15 cellular contexts compared by ENCODE assay signal in the genomic region with DNA sequence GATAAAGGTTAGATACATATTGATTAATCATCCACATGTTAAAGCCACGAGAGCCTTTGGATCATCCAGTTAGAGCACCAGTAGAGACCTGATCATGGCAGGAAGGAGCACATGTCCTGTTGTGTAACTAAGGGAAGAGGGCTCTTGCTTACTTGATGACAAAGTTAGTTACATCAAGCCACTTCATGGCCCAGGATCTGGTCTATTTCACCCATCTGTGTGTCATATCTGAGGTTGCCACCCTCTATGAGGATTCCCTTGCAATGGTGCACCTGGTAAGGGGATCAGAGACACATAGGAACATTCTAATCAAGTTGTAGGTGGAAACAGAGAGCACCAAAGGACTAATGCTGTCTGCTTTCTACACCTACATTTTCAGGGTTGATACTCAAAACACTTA. TPM values are rescaled to one million over a fixed set of nuclear protein-coding genes. Genes with fewer than 3 reads are reported as not detected.
A peak's percentile ranks its signal among the peaks of the same experiment; 100 is the strongest.
DNase-seq lines count a peak whose midpoint lies in the region; ATAC-seq lines count a peak whose summit lies in the region.
"Had no signal": no experiment of that assay in that cellular context is flagged by ENCODE, and none has a peak within 500 bp of the region (broad histone marks: within the 10 kb centered on the region; RNA-seq: fewer than 3 reads in every experiment).

No MANE protein-coding gene starts in this region.

- intact Hi-C loops in activated CD4-positive, alpha-beta T cell treated with anti-CD3 and anti-CD28 coated beads for 36 hours (cut with DNase I, micrococcal nuclease) = no loop called here

- CTCF ChIA-PET in activated CD4-positive, alpha-beta T cell treated with anti-CD3 and anti-CD28 coated beads for 36 hours (lab: Charles Lee) = interaction anchor here (0.5 to 1.8 kb wide), 2 partner anchors 11 to 20 kb away, joined by 3 to 5 read pairs; no protein-coding TSS in a partner anchor

- ATAC-seq in activated CD4-positive, alpha-beta T cell treated with anti-CD3 and anti-CD28 coated beads for 36 hours = peak; percentile 56
- peak; percentile 22 for ATAC-seq in stimulated activated naive CD8-positive, alpha-beta T cell treated with anti-CD3 and anti-CD28 coated beads, Interleukin-15, Interleukin-2, amounts not matched to agents 100 U/mL and 50 U/mL, for 24 hours
- ATAC-seq in stimulated activated naive CD8-positive, alpha-beta T cell treated with anti-CD3 and anti-CD28 coated beads, Interleukin-15, amount 100 ng/mL, for 72 hours = no peak
- ATAC-seq in stimulated activated naive B cell treated with anti-CD40 and anti-IgM and Interleukin-4, amounts not matched to agents 10 μg/mL and 1 μg/mL and 100 μg/mL, for 72 hours (replicated peaks) = peak in 1 of 2 donors; percentile 12
- ATAC-seq: HepG2 had no signal

- H3K27me3 Mint-ChIP-seq in activated CD4-positive, alpha-beta T cell treated with anti-CD3 and anti-CD28 coated beads for 36 hours = no peaks in the 10 kb centered on the region
- no peaks in the 10 kb centered on the region for H3K27me3 Mint-ChIP-seq in stimulated activated naive CD8-positive, alpha-beta T cell treated with anti-CD3 and anti-CD28 coated beads, Interleukin-15, amount 100 ng/mL, for 72 hours
- H3K27me3 Mint-ChIP-seq in activated naive CD8-positive, alpha-beta T cell = no peaks in the 10 kb centered on the region
- no peaks in the 10 kb centered on the region for H3K27me3 Mint-ChIP-seq in stimulated activated naive B cell treated with anti-CD40 and anti-IgM and Interleukin-4, amounts not matched to agents 10 μg/mL and 1 μg/mL and 100 μg/mL, for 72 hours
- H3K27me3 Mint-ChIP-seq: CD4-positive, CD25-positive, alpha-beta regulatory T cell; IgD-negative memory B cell had no signal

- no peak overlapping the region for H3K4me3 Mint-ChIP-seq in activated CD4-positive, alpha-beta T cell treated with anti-CD3 and anti-CD28 coated beads for 36 hours
- H3K4me3 Mint-ChIP-seq in stimulated activated naive CD8-positive, alpha-beta T cell treated with anti-CD3 and anti-CD28 coated beads, Interleukin-15, amount 100 ng/mL, for 72 hours = no peak overlapping the region
- H3K4me3 Mint-ChIP-seq in activated naive CD8-positive, alpha-beta T cell = no peak overlapping the region
- no peak overlapping the region for H3K4me3 Mint-ChIP-seq in stimulated activated naive B cell treated with anti-CD40 and anti-IgM and Interleukin-4, amounts not matched to agents 10 μg/mL and 1 μg/mL and 100 μg/mL, for 72 hours

- H3K4me1 Mint-ChIP-seq in activated CD4-positive, alpha-beta T cell treated with anti-CD3 and anti-CD28 coated beads for 36 hours = peaks cover 39% of the 10 kb centered on the region
- H3K4me1 Mint-ChIP-seq in stimulated activated naive CD8-positive, alpha-beta T cell treated with anti-CD3 and anti-CD28 coated beads, Interleukin-15, amount 100 ng/mL, for 72 hours = peaks cover 48% of the 10 kb centered on the region
- H3K4me1 Mint-ChIP-seq in activated naive CD8-positive, alpha-beta T cell (ENCODE audit: low read depth) = peaks cover 52% of the 10 kb centered on the region
- H3K4me1 Mint-ChIP-seq in stimulated activated naive B cell treated with anti-CD40 and anti-IgM and Interleukin-4, amounts not matched to agents 10 μg/mL and 1 μg/mL and 100 μg/mL, for 72 hours = peaks cover 23 to 33% of the 10 kb centered on the region in 2 donors

- H3K36me3 Mint-ChIP-seq in activated CD4-positive, alpha-beta T cell treated with anti-CD3 and anti-CD28 coated beads for 36 hours (ENCODE audit: low read depth) = peaks cover 28% of the 10 kb centered on the region
- peaks cover 22% of the 10 kb centered on the region for H3K36me3 Mint-ChIP-seq in activated naive CD8-positive, alpha-beta T cell
- peaks cover 17 to 45% of the 10 kb centered on the region in 2 donors for H3K36me3 Mint-ChIP-seq in stimulated activated naive B cell treated with anti-CD40 and anti-IgM and Interleukin-4, amounts not matched to agents 10 μg/mL and 1 μg/mL and 100 μg/mL, for 72 hours

- POLR2A ChIA-PET in activated CD4-positive, alpha-beta T cell treated with anti-CD3 and anti-CD28 coated beads for 36 hours (lab: Charles Lee) = no interaction called here

- H3K9me3 Mint-ChIP-seq in activated CD4-positive, alpha-beta T cell treated with anti-CD3 and anti-CD28 coated beads for 36 hours (ENCODE audit: low read depth) = peaks cover 11% of the 10 kb centered on the region
- peaks cover 17 to 18% of the 10 kb centered on the region in 2 donors for H3K9me3 Mint-ChIP-seq in stimulated activated naive CD8-positive, alpha-beta T cell treated with anti-CD3 and anti-CD28 coated beads, Interleukin-15, amount 100 ng/mL, for 72 hours
- peaks cover 9% of the 10 kb centered on the region for H3K9me3 Mint-ChIP-seq in activated naive CD8-positive, alpha-beta T cell (ENCODE audit: low read depth)
- peaks cover 9% of the 10 kb centered on the region in 2 donors for H3K9me3 Mint-ChIP-seq in stimulated activated naive B cell treated with anti-CD40 and anti-IgM and Interleukin-4, amounts not matched to agents 10 μg/mL and 1 μg/mL and 100 μg/mL, for 72 hours

- no peak overlapping the region for H3K27ac Mint-ChIP-seq in activated CD4-positive, alpha-beta T cell treated with anti-CD3 and anti-CD28 coated beads for 36 hours
- no peak overlapping the region for H3K27ac Mint-ChIP-seq in stimulated activated naive CD8-positive, alpha-beta T cell treated with anti-CD3 and anti-CD28 coated beads, Interleukin-15, amount 100 ng/mL, for 72 hours
- H3K27ac Mint-ChIP-seq in activated naive CD8-positive, alpha-beta T cell = peak overlapping the region; percentile 31
- peak overlapping the region; percentile 37 for H3K27ac Mint-ChIP-seq in stimulated activated naive B cell treated with anti-CD40 and anti-IgM and Interleukin-4, amounts not matched to agents 10 μg/mL and 1 μg/mL and 100 μg/mL, for 72 hours
- H3K27ac Mint-ChIP-seq: CD4-positive, CD25-positive, alpha-beta regulatory T cell had no signal

- DNase-seq in activated CD4-positive, alpha-beta T cell treated with anti-CD3 and anti-CD28 coated beads for 36 hours = no peak
- DNase-seq in activated CD4-positive, alpha-beta T cell treated with anti-CD3 and anti-CD28 coated beads for 48 hours = no peak
- DNase-seq in stimulated activated naive CD8-positive, alpha-beta T cell treated with anti-CD3 and anti-CD28 coated beads, Interleukin-15, Interleukin-2, amounts not matched to agents 100 U/mL and 50 U/mL, for 24 hours = no peak
- no peak for DNase-seq in stimulated activated naive CD8-positive, alpha-beta T cell treated with anti-CD3 and anti-CD28 coated beads, Interleukin-15, amount 100 ng/mL, for 72 hours
- no peak for DNase-seq in stimulated activated naive B cell treated with anti-CD40 and anti-IgM and Interleukin-4, amounts not matched to agents 10 μg/mL and 1 μg/mL and 100 μg/mL, for 72 hours
- no peak for DNase-seq in 8988T
- DNase-seq in NCI-H1930 (lab: John Stamatoyannopoulos, UW) = no peak
- DNase-seq: BE2C; C1 segment of cervical spinal cord; Caco-2; CD4-positive, CD25-positive, alpha-beta regulatory T cell; GM23248 had no signal

RNA-seq across cellular contexts. Expression of gene ANKAR, which starts 6.7 kb away (rescaled TPM):
- 1 to 10 TPM; 2.5 to 2.7 TPM for total RNA-seq in activated CD4-positive, alpha-beta T cell treated with anti-CD3 and anti-CD28 coated beads for 36 hours

RNA-seq across cellular contexts. Expression of gene ASNSD1, which starts 19.9 kb away (rescaled TPM):
- total RNA-seq in activated CD4-positive, alpha-beta T cell treated with anti-CD3 and anti-CD28 coated beads for 36 hours = 10 to 100 TPM; 50.9 to 58.4 TPM

Comparison
In these comparisons a context has a peak if more than half of its experiments do, and no peak if none do; other contexts are left out.
1. H3K27ac Mint-ChIP-seq: peak in activated naive CD8-positive, alpha-beta T cell (single experiment) and stimulated activated naive B cell treated with anti-CD40 and anti-IgM and Interleukin-4, amounts not matched to agents 10 μg/mL and 1 μg/mL and 100 μg/mL, for 72 hours (single experiment); none in activated CD4-positive, alpha-beta T cell treated with anti-CD3 and anti-CD28 coated beads for 36 hours (single experiment) and stimulated activated naive CD8-positive, alpha-beta T cell treated with anti-CD3 and anti-CD28 coated beads, Interleukin-15, amount 100 ng/mL, for 72 hours (0 of 2).